1 cellular context compared by ENCODE assay signal in genomic region chr18:43141208-43141607, GRCh38.
TF ChIP-seq lines count a peak whose summit lies in the region.

No MANE protein-coding gene starts in this region.

TF ChIP-seq in SK-N-SH, 30 proteins besides CTCF, POLR2A, EP300 and RAD21 (continued from another document):
- TF ChIP-seq, protein P1, sequence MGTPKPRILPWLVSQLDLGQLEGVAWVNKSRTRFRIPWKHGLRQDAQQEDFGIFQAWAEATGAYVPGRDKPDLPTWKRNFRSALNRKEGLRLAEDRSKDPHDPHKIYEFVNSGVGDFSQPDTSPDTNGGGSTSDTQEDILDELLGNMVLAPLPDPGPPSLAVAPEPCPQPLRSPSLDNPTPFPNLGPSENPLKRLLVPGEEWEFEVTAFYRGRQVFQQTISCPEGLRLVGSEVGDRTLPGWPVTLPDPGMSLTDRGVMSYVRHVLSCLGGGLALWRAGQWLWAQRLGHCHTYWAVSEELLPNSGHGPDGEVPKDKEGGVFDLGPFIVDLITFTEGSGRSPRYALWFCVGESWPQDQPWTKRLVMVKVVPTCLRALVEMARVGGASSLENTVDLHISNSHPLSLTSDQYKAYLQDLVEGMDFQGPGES (IDR thresholded peaks at IDR 0.05; ENCODE audit: low read depth, low read length), result no peak
- no peak for TF ChIP-seq FOXJ3 (CRISPR knock-in tag; IDR thresholded peaks at IDR 0.05)
- TF ChIP-seq YY1 (IDR thresholded peaks at IDR 0.05; ENCODE audit: low read depth), result no peak
- no peak for TF ChIP-seq NRF1 (IDR thresholded peaks at IDR 0.05; ENCODE audit: low read depth, low read length)
- no peak; the same call in 1 of the 2 replicates for TF ChIP-seq GATA2 (CRISPR knock-in tag; IDR thresholded peaks at IDR 0.05)
- TF ChIP-seq RCOR1 (IDR thresholded peaks at IDR 0.05; ENCODE audit: low read length), result no peak
